Comparison of ENCODE assay signal across 8 cellular contexts in genomic region chr3:136075218-136075808, GRCh38.
DNase-seq lines count a peak whose midpoint lies in the region; ATAC-seq and TF ChIP-seq lines count a peak whose summit lies in the region.

No MANE protein-coding gene starts in this region.

- no peaks in the 10 kb centered on the region for H3K27me3 ChIP-seq in right lobe of liver

- ATAC-seq in HG03196 (IDR thresholded peaks at IDR 0.05; ENCODE audit: unreplicated experiment) (peak; percentile 64), right lobe of liver (peak; percentile 95 to 98 (median 97)), HG02884 (IDR thresholded peaks at IDR 0.05; ENCODE audit: unreplicated experiment) (no peak)

- peak; percentile 90 to 98 (median 95) for TF ChIP-seq CTCF in right lobe of liver (IDR thresholded peaks at IDR 0.05)

- H3K36me3 ChIP-seq in right lobe of liver = no peaks in the 10 kb centered on the region

- intact Hi-C loops in right lobe of liver (cut with DNase I) = loop anchor here in 1 of 2 donors (10.0 kb wide), 1 partner anchor 679 kb away; the partner anchor contains the start of gene STAG1

- no peak for TF ChIP-seq POLR2A in right lobe of liver (IDR thresholded peaks at IDR 0.05)

- WGBS in right lobe of liver (ENCODE audit: insufficient coverage, low coverage, low lambda C conversion rate, missing lambda C conversion rate) = 67% methylated on average over 1 of the region's 1 CpG

- DNase-seq in CMK (ENCODE audit: low read depth) (peak; percentile 39), NCI-H774 (lab: John Stamatoyannopoulos, UW) (peak; percentile 53), dermis blood vessel endothelial cell (peak; percentile 89), right lobe of liver (peak in 2 of 3 donors; percentile 33 to 69)
- peak; percentile 69 to 72 for DNase-seq in activated CD4-positive, alpha-beta T cell treated with anti-CD3 and anti-CD28 coated beads, Interleukin-2, amount 50 U/mL, for 4 hours
- peak; percentile 33 to 52 (median 43) for DNase-seq in stimulated activated CD4-positive, alpha-beta T cell treated with anti-CD3 and anti-CD28 coated beads, TNF-alpha, amount 100 ng/mL, for 4 hours (ENCODE audit: low read depth in 3 of 3)

- H3K27ac ChIP-seq in right lobe of liver = no peak overlapping the region

- H3K4me1 ChIP-seq in right lobe of liver = peaks cover 0 to 7% (median 0%) of the 10 kb centered on the region in 4 donors

- no peaks in the 10 kb centered on the region for H3K9me3 ChIP-seq in right lobe of liver

- H3K4me3 ChIP-seq in right lobe of liver = no peak overlapping the region

Comparison
In these comparisons a context has a peak if more than half of its experiments do, and no peak if none do; other contexts are left out.
1. DNase-seq: peak in every context shown above with its lines; median percentile 89 in dermis blood vessel endothelial cell; 70 in activated CD4-positive, alpha-beta T cell treated with anti-CD3 and anti-CD28 coated beads, Interleukin-2, amount 50 U/mL, for 4 hours; 53 in NCI-H774; 51 in right lobe of liver; 43 in stimulated activated CD4-positive, alpha-beta T cell treated with anti-CD3 and anti-CD28 coated beads, TNF-alpha, amount 100 ng/mL, for 4 hours; 39 in CMK.